22 cellular contexts compared by ENCODE assay signal in the genomic region with DNA sequence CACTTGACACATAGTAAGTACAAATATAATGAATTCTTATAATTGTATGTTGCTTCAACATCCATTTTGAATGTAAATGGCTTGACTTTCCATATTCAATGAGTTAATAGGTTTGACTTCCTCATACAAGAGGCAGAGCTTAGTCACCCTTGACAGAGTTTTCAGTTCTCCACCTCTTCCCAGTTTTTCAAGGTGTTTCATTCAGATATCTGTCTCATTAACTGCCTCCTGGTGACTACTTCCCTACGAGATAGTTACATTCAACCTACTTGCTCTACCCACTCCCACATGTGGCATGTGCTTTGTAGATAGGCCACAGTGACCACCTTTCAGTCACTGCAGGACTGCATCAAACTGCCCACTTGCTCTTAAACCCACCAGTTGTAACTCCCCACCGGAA. TPM values are rescaled to one million over a fixed set of nuclear protein-coding genes. Genes with fewer than 3 reads are reported as not detected.
DNase-seq lines count a peak whose midpoint lies in the region; ATAC-seq and TF ChIP-seq lines count a peak whose summit lies in the region.
"Had no signal": no experiment of that assay in that cellular context is flagged by ENCODE, and none has a peak within 500 bp of the region (broad histone marks: within the 10 kb centered on the region; RNA-seq: fewer than 3 reads in every experiment).

No MANE protein-coding gene starts in this region.

- no peak overlapping the region for H2BK12ac ChIP-seq in H9 (ENCODE audit: insufficient read length, low read depth, low read length)

- DNase-seq in H9: no peak
- DNase-seq in adipocyte (ENCODE audit: low read depth): no peak
- DNase-seq in esophagus squamous epithelium (lab: John Stamatoyannopoulos, UW): no peak
- no peak for DNase-seq in ureter (ENCODE audit: low spot score)
- DNase-seq in NCI-H1930 (lab: John Stamatoyannopoulos, UW): no peak
- DNase-seq: activated CD4-positive, alpha-beta T cell treated with anti-CD3 and anti-CD28 coated beads for 36 hours; activated naive CD8-positive, alpha-beta T cell treated with anti-CD3 and anti-CD28 coated beads, Interleukin-2, amount 10 ng/mL, durations not matched to agents 7 days and 5 days; CD4-positive, alpha-beta memory T cell; DMS79 treated with DMSO at 0.1 percent for 48 hours; KG1; NCI-H1092 treated with DMSO at 0.1 percent for 48 hours; NCI-H524; stimulated activated CD4-positive, alpha-beta T cell treated with anti-CD3 and anti-CD28 coated beads, Interleukin-12 subunit alpha, Interleukin-12 subunit beta, amount 100 ng/mL, for 4 hours; stimulated activated CD8-positive, alpha-beta memory T cell treated with anti-CD3 and anti-CD28 coated beads, Interleukin-4, amount 100 ng/mL, for 48 hours; substantia nigra had no signal

- no peak overlapping the region for H3K4ac ChIP-seq in H9 (ENCODE audit: low read depth, low read length)

- H3K4me1 Mint-ChIP-seq in H9: peaks cover 24 to 41% of the 10 kb centered on the region in 2 experiments
- H3K4me1 Mint-ChIP-seq: activated naive CD8-positive, alpha-beta T cell treated with anti-CD3 and anti-CD28 coated beads, Interleukin-2, amount 10 ng/mL, durations not matched to agents 7 days and 5 days; CD4-positive, alpha-beta memory T cell had no signal

- no peak overlapping the region for H2BK20ac ChIP-seq in H9 (ENCODE audit: low read depth, low read length, poor library complexity, severe bottlenecking)

- H3K9ac ChIP-seq in H9 (ENCODE audit: extremely low read depth, insufficient read length, low read length) (no peak overlapping the region), adipocyte (ENCODE audit: low read length) (peak overlapping the region; percentile 85)

- ATAC-seq in GM21515 (IDR thresholded peaks at IDR 0.05; ENCODE audit: unreplicated experiment) (no peak), GM19035 (IDR thresholded peaks at IDR 0.05; ENCODE audit: unreplicated experiment) (no peak)
- ATAC-seq: activated CD4-positive, alpha-beta T cell treated with anti-CD3 and anti-CD28 coated beads for 36 hours had no signal

- no peak overlapping the region for H3K4me2 ChIP-seq in H9 (ENCODE audit: insufficient read depth, insufficient read length, low read length)

- no peaks in the 10 kb centered on the region for H3K23me2 ChIP-seq in H9 (ENCODE audit: insufficient read length, low read depth, low read length, poor library complexity, severe bottlenecking)

- TF ChIP-seq POLR2A in esophagus squamous epithelium (IDR thresholded peaks at IDR 0.05): no peak

- H3K36me3 Mint-ChIP-seq in H9 (ENCODE audit: insufficient read depth in 1 of 3, low read depth in 3 of 3): peaks cover 13 to 54% (median 49%) of the 10 kb centered on the region in 3 experiments
- H3K36me3 Mint-ChIP-seq: activated naive CD8-positive, alpha-beta T cell treated with anti-CD3 and anti-CD28 coated beads, Interleukin-2, amount 10 ng/mL, durations not matched to agents 7 days and 5 days; CD4-positive, alpha-beta memory T cell had no signal

- H4K8ac ChIP-seq in H9 (replicated peaks; ENCODE audit: insufficient read length, low read depth, low read length): no peak overlapping the region

- H2AFZ ChIP-seq in ACC112 (ENCODE audit: low read length, unreplicated experiment) (no peak overlapping the region), H9 (ENCODE audit: low read length) (no peak overlapping the region)

- no peak overlapping the region for H3K14ac ChIP-seq in H9 (ENCODE audit: insufficient read depth, low read length)

- H3K4me3 ChIP-seq in ACC112 (ENCODE audit: low read depth, low read length): no peak overlapping the region
- peak overlapping the region; percentile 49 for H3K4me3 ChIP-seq in adipocyte (ENCODE audit: low read length)
- no peak overlapping the region for H3K4me3 ChIP-seq in esophagus squamous epithelium
- H3K4me3 ChIP-seq: esophagus muscularis mucosa had no signal

- H4K20me1 ChIP-seq in H9 (ENCODE audit: control insufficient read depth, insufficient read depth, insufficient read length): no peaks in the 10 kb centered on the region

- H3K27ac ChIP-seq in ACC112 (ENCODE audit: low read depth, low read length): peak overlapping the region; percentile 95
- H3K27ac ChIP-seq in H9 (ENCODE audit: insufficient read length, low read depth, low read length): peak overlapping the region; percentile 58
- peak overlapping the region in 3 of 4 donors; percentile 73 to 81 (median 79) for H3K27ac ChIP-seq in esophagus squamous epithelium

- H3T11ph ChIP-seq in H9 (ENCODE audit: low read length): no peak overlapping the region

- peak overlapping the region in 1 of 3 experiments; percentile 92; a peak in 3 of 7 replicates for H3K27ac Mint-ChIP-seq in H9
- H3K27ac Mint-ChIP-seq: activated CD4-positive, alpha-beta T cell treated with anti-CD3 and anti-CD28 coated beads for 36 hours; activated naive CD8-positive, alpha-beta T cell treated with anti-CD3 and anti-CD28 coated beads, Interleukin-2, amount 10 ng/mL, durations not matched to agents 7 days and 5 days; CD4-positive, alpha-beta memory T cell had no signal

- H3K9me3 ChIP-seq in H9 (ENCODE audit: control insufficient read depth, low read depth, low read length): no peaks in the 10 kb centered on the region
- H3K9me3 ChIP-seq in adipocyte (ENCODE audit: control insufficient read depth, low read length): peaks cover 4% of the 10 kb centered on the region
- no peaks in the 10 kb centered on the region for H3K9me3 ChIP-seq in esophagus squamous epithelium
- H3K9me3 ChIP-seq: esophagus muscularis mucosa had no signal

- no peak overlapping the region for H3K4me3 Mint-ChIP-seq in H9
- H3K4me3 Mint-ChIP-seq: activated CD4-positive, alpha-beta T cell treated with anti-CD3 and anti-CD28 coated beads for 36 hours; activated naive CD8-positive, alpha-beta T cell treated with anti-CD3 and anti-CD28 coated beads, Interleukin-2, amount 10 ng/mL, durations not matched to agents 7 days and 5 days; CD4-positive, alpha-beta memory T cell had no signal

- H3K79me2 ChIP-seq in ACC112 (ENCODE audit: control insufficient read depth, insufficient read depth, low read length, unreplicated experiment) (no peaks in the 10 kb centered on the region), H9 (ENCODE audit: insufficient read depth, low read length) (no peaks in the 10 kb centered on the region)

- TF ChIP-seq CTCF in H9 (conservative IDR thresholded peaks at IDR 0.05) (no peak), esophagus squamous epithelium (IDR thresholded peaks at IDR 0.05) (no peak)

- H2AK5ac ChIP-seq in H9 (ENCODE audit: insufficient read length, low read length): no peak overlapping the region

- no peak overlapping the region for H3K56ac ChIP-seq in H9 (ENCODE audit: insufficient read length, low read depth, low read length)

- no peak overlapping the region for H4K5ac ChIP-seq in H9 (ENCODE audit: insufficient read length, low read depth, low read length)

- peaks cover 15% of the 10 kb centered on the region for H3K4me1 ChIP-seq in ACC112 (ENCODE audit: control insufficient read depth, insufficient read depth, low read length, unreplicated experiment)
- peaks cover 4% of the 10 kb centered on the region; the same call in 1 of the 2 replicates for H3K4me1 ChIP-seq in H9 (ENCODE audit: insufficient read depth, low read length)
- peaks cover 23% of the 10 kb centered on the region for H3K4me1 ChIP-seq in adipocyte (ENCODE audit: control insufficient read depth, insufficient read depth, low read length)
- H3K4me1 ChIP-seq in esophagus squamous epithelium: peaks cover 5 to 22% (median 14%) of the 10 kb centered on the region in 3 donors

- no peak overlapping the region for H3K23ac ChIP-seq in H9 (ENCODE audit: insufficient read length, low read depth, low read length)

- H3K36me3 ChIP-seq in ACC112 (ENCODE audit: insufficient read depth, low read length) (peaks cover 4% of the 10 kb centered on the region; the same call in 1 of the 2 replicates), adipocyte (ENCODE audit: control insufficient read depth, insufficient read depth, low read length, severe bottlenecking) (no peaks in the 10 kb centered on the region), esophagus squamous epithelium (no peaks in the 10 kb centered on the region)
- H3K36me3 ChIP-seq: esophagus muscularis mucosa had no signal

- no peak overlapping the region for H2BK5ac ChIP-seq in H9 (ENCODE audit: insufficient read length, low read length)

- no peak overlapping the region for H4K91ac ChIP-seq in H9 (ENCODE audit: insufficient read length, low read depth, low read length)

- no peaks in the 10 kb centered on the region for H3K79me1 ChIP-seq in H9 (ENCODE audit: insufficient read depth, low read depth, low read length, poor library complexity, severe bottlenecking)

- WGBS in H9 (ENCODE audit: extremely low coverage, insufficient read length, low lambda C conversion rate): no CpG with 5 or more reads among the region's 2 CpGs
- WGBS in esophagus squamous epithelium, 2 donors: 73 to 76% methylated on average over 2 of the region's 2 CpGs

- H3K27me3 Mint-ChIP-seq in H9 (ENCODE audit: low read depth): no peaks in the 10 kb centered on the region
- H3K27me3 Mint-ChIP-seq: activated naive CD8-positive, alpha-beta T cell treated with anti-CD3 and anti-CD28 coated beads, Interleukin-2, amount 10 ng/mL, durations not matched to agents 7 days and 5 days; CD4-positive, alpha-beta memory T cell had no signal

- H3K27me3 ChIP-seq in ACC112 (ENCODE audit: insufficient read depth, low read length) (no peaks in the 10 kb centered on the region), H9 (ENCODE audit: insufficient read depth, low read length) (no peaks in the 10 kb centered on the region), adipocyte (replicated peaks; ENCODE audit: control insufficient read depth, insufficient read depth, low read length) (no peaks in the 10 kb centered on the region), esophagus squamous epithelium (no peaks in the 10 kb centered on the region)
- H3K27me3 ChIP-seq: esophagus muscularis mucosa had no signal

- H3K9me3 Mint-ChIP-seq in H9: peaks cover 19 to 37% of the 10 kb centered on the region in 2 experiments

- no peak overlapping the region for H2BK15ac ChIP-seq in H9 (ENCODE audit: low read depth, low read length)

- intact Hi-C loops in esophagus squamous epithelium (cut with DNase I): no loop called here

- no peak overlapping the region for H2BK120ac ChIP-seq in H9 (ENCODE audit: low read depth, low read length, poor library complexity, severe bottlenecking)

- H3K18ac ChIP-seq in H9 (ENCODE audit: insufficient read length, low read depth, low read length): no peak overlapping the region

RNA-seq across cellular contexts. Expression of a gene that starts 60.0 kb away (rescaled TPM):
- total RNA-seq in H9 (2021) (not detected in 2 replicates), esophagus squamous epithelium (not detected), ureter (not detected)
- total RNA-seq: activated CD4-positive, alpha-beta T cell treated with anti-CD3 and anti-CD28 coated beads for 36 hours; activated naive CD8-positive, alpha-beta T cell treated with anti-CD3 and anti-CD28 coated beads, Interleukin-2, amount 10 ng/mL, durations not matched to agents 7 days and 5 days; CD4-positive, alpha-beta memory T cell; esophagus muscularis mucosa; mononuclear cell; pulmonary artery endothelial cell; SK-MEL-5 had no signal
